Comparison of ENCODE assay signal across 1 cellular context in genomic region chr3:180630360-180630759, GRCh38.
TF ChIP-seq lines count a peak whose summit lies in the region.

No MANE protein-coding gene starts in this region.

TF ChIP-seq in GM12878, 131 proteins besides CTCF, POLR2A, EP300 and RAD21:
- TF ChIP-seq ATF7 (IDR thresholded peaks at IDR 0.05; ENCODE audit: low read depth) (peak; percentile 21; the same call in 1 of the 2 replicates), ETV6 (conservative IDR thresholded peaks at IDR 0.05 in 1 of 2, IDR thresholded peaks at IDR 0.05 in 1 of 2; ENCODE audit: borderline replicate concordance in 1 of 2, low read depth in 1 of 2) (peak in 1 of 2 experiments; percentile 52; a peak in 1 of 4 replicates), SMARCA5 (IDR thresholded peaks at IDR 0.05) (no peak)
